Comparison of ENCODE assay signal across 7 cellular contexts in the genomic region with DNA sequence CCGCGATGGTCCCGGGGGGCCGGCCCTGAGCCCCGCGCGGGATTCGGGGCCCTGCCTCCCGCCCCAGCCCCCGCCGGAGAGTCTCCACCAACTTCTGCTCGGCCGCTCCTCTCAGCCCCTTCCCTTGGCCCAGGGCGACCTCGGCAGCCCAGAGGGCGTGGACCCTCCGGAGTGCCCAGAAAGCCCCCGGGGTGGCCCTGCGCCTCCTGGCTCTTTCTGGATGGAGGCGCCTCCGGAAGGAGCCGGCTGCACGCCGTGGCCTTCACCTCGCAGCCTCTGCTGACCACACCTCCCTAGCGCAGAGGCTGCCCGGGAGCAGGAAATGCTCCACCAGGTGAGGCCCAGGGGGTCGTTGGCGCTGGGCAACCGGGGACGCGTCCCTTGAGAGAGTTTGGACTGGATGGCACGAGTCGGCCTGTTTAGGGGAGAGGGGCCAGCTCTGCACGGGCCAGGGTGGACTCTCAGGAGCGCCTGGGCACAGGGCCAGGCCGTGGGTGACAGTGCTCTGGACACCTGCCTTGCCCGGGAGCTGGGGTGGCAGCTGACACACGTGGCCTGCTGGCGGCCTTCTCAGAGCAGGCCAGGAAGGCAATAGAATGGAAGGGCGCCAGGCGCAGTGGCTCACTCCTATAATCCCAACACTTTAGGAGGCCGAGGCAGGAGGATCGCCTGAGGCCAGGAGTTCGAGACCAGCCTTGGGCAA. TPM values are rescaled to one million over a fixed set of nuclear protein-coding genes. Genes with fewer than 3 reads are reported as not detected.
A peak's percentile ranks its signal among the peaks of the same experiment; 100 is the strongest.
DNase-seq lines count a peak whose midpoint lies in the region; ATAC-seq and TF ChIP-seq lines count a peak whose summit lies in the region.

No MANE protein-coding gene starts in this region.

- peaks cover 0 to 3% of the 10 kb centered on the region in 2 donors for H3K36me3 ChIP-seq in gastrocnemius medialis

- POLR2A ChIA-PET in activated B cell treated with CpG ODN at 0.5 μM for 24 hours (lab: Charles Lee): interaction anchor here (1.1 kb wide), 1 partner anchor 21 kb away, joined by 6 read pairs; a partner anchor contains a TSS

- H3K36me3 Mint-ChIP-seq in IgD-negative memory B cell (peaks cover 1% of the 10 kb centered on the region), activated B cell treated with CpG ODN at 0.5 μM for 24 hours (ENCODE audit: low read depth) (no peaks in the 10 kb centered on the region)

- H3K4me3 ChIP-seq in right cardiac atrium (ENCODE audit: low read length): peak overlapping the region; percentile 88
- H3K4me3 ChIP-seq in gastrocnemius medialis: peak overlapping the region; percentile 65 to 77 (median 67)

- H3K27ac ChIP-seq in right cardiac atrium (ENCODE audit: low read length): no peak overlapping the region
- H3K27ac ChIP-seq in gastrocnemius medialis: no peak overlapping the region

- no peak for TF ChIP-seq POLR2A in gastrocnemius medialis (IDR thresholded peaks at IDR 0.05)

- H3K4me3 Mint-ChIP-seq in IgD-negative memory B cell (peak overlapping the region; percentile 66 to 84 (median 77)), activated B cell treated with CpG ODN at 0.5 μM for 24 hours (peak overlapping the region; percentile 64)

- H3K4me1 ChIP-seq in right cardiac atrium (ENCODE audit: control insufficient read depth, insufficient read depth, low read length) (peaks cover 3% of the 10 kb centered on the region), gastrocnemius medialis (peaks cover 4 to 5% of the 10 kb centered on the region in 2 donors)

- H3K27me3 Mint-ChIP-seq in IgD-negative memory B cell (peaks cover 10% of the 10 kb centered on the region), activated B cell treated with CpG ODN at 0.5 μM for 24 hours (peaks cover 3% of the 10 kb centered on the region)

- H3K9me3 Mint-ChIP-seq in IgD-negative memory B cell (no peaks in the 10 kb centered on the region), activated B cell treated with CpG ODN at 0.5 μM for 24 hours (no peaks in the 10 kb centered on the region)

- no peak overlapping the region for H3K27ac Mint-ChIP-seq in IgD-negative memory B cell
- no peak overlapping the region for H3K27ac Mint-ChIP-seq in activated B cell treated with CpG ODN at 0.5 μM for 24 hours

- H3K27me3 ChIP-seq in right cardiac atrium (ENCODE audit: control insufficient read depth, insufficient read depth) (no peaks in the 10 kb centered on the region), gastrocnemius medialis (no peaks in the 10 kb centered on the region)

- intact Hi-C loops in activated B cell treated with CpG ODN at 0.5 μM for 24 hours (cut with micrococcal nuclease) (loop anchor here (2.0 kb wide), 1 partner anchor 21 kb away; a partner anchor contains a TSS), right cardiac atrium (cut with DNase I) (no loop called here), gastrocnemius medialis (cut with DNase I; ENCODE audit: low total_unique reads) (no loop called here)

- TF ChIP-seq CTCF in activated B cell treated with CpG ODN at 0.5 μM for 24 hours (IDR thresholded peaks at IDR 0.05) (no peak), gastrocnemius medialis (IDR thresholded peaks at IDR 0.05 in 4 of 5, conservative IDR thresholded peaks at IDR 0.05 in 1 of 5) (no peak)

- CTCF ChIA-PET in activated B cell treated with CpG ODN at 0.5 μM for 24 hours (lab: Charles Lee): no interaction called here

- peak; percentile 23 for ATAC-seq in activated B cell treated with CpG ODN at 0.5 μM for 24 hours (ENCODE audit: low read depth)
- peak; percentile 30 to 42 for ATAC-seq in right cardiac atrium
- peak in 1 of 2 donors; percentile 36 for ATAC-seq in gastrocnemius medialis
- no peak for ATAC-seq in HG02970 (IDR thresholded peaks at IDR 0.05; ENCODE audit: low FRiP score, unreplicated experiment)

- H3K4me1 Mint-ChIP-seq in IgD-negative memory B cell (peaks cover 12 to 17% (median 15%) of the 10 kb centered on the region in 3 donors), activated B cell treated with CpG ODN at 0.5 μM for 24 hours (peaks cover 23% of the 10 kb centered on the region)

- in situ Hi-C loops in gastrocnemius medialis (cut with MboI; ENCODE audit: low sequenced_read_pairs in 4 of 4): no loop called here

- WGBS in right cardiac atrium: 12% methylated on average over 45 of the region's 45 CpGs

- no peak for DNase-seq in activated B cell treated with CpG ODN at 0.5 μM for 24 hours
- peak in 1 of 3 donors; percentile 62 for DNase-seq in right cardiac atrium
- DNase-seq in gastrocnemius medialis: no peak
- DNase-seq in NOMO-1 treated with dmso at 0.1 percent for 144 hours (lab: John Stamatoyannopoulos, UW; ENCODE audit: unreplicated experiment): no peak
- DNase-seq in SIG-M5 (lab: John Stamatoyannopoulos, UW): no peak

- H3K9me3 ChIP-seq in right cardiac atrium (ENCODE audit: control insufficient read depth, low read length): no peaks in the 10 kb centered on the region
- H3K9me3 ChIP-seq in gastrocnemius medialis: no peaks in the 10 kb centered on the region

RNA-seq across cellular contexts. Expression of a gene that starts 0.6 kb away (rescaled TPM):
- polyA plus RNA-seq in IgD-negative memory B cell: 1.5 TPM
- total RNA-seq in activated B cell treated with CpG ODN at 0.5 μM for 24 hours: 2.8 and 3.2 TPM in 2 replicates
- 10 to 100 TPM; 12.4 to 20.6 (median 17.2) TPM for total RNA-seq in right cardiac atrium
- 8.2 TPM for polyA plus RNA-seq in right cardiac atrium
- 10 to 100 TPM in 3 of 4 donors, 1 to 10 TPM in 1; 9.5 to 21.6 (median 13.0) TPM for total RNA-seq in gastrocnemius medialis

RNA-seq across cellular contexts. Expression of a gene that starts 21.1 kb away (rescaled TPM):
- polyA plus RNA-seq in IgD-negative memory B cell (2.1 TPM), right cardiac atrium (11.7 TPM)
- total RNA-seq in activated B cell treated with CpG ODN at 0.5 μM for 24 hours (40.3 and 43.8 TPM in 2 replicates), right cardiac atrium (10 to 100 TPM; 14.8 to 20.7 (median 17.3) TPM), gastrocnemius medialis (10 to 100 TPM; 11.4 to 19.1 (median 18.1) TPM)

RNA-seq across cellular contexts. Expression of a gene that starts 26.2 kb away (rescaled TPM):
- polyA plus RNA-seq in IgD-negative memory B cell (41.3 TPM), right cardiac atrium (9.4 TPM)
- total RNA-seq in activated B cell treated with CpG ODN at 0.5 μM for 24 hours (49.0 and 49.9 TPM in 2 replicates), right cardiac atrium (10 to 100 TPM; 15.6 to 18.7 (median 17.3) TPM), gastrocnemius medialis (10 to 100 TPM; 20.1 to 30.4 (median 26.1) TPM)

RNA-seq across cellular contexts. Expression of a gene that starts 38.8 kb away (rescaled TPM):
- polyA plus RNA-seq in IgD-negative memory B cell (71.7 TPM), right cardiac atrium (37.1 TPM)
- total RNA-seq in activated B cell treated with CpG ODN at 0.5 μM for 24 hours (33.2 and 37.4 TPM in 2 replicates), right cardiac atrium (10 to 100 TPM; 43.0 to 51.7 (median 46.3) TPM), gastrocnemius medialis (10 to 100 TPM; 52.7 to 88.6 (median 70.5) TPM)
